Comparison of ENCODE assay signal across 12 cellular contexts in genomic region chr5:31889131-31889561, GRCh38.
DNase-seq lines count a peak whose midpoint lies in the region; ATAC-seq and TF ChIP-seq lines count a peak whose summit lies in the region.
"Had no signal": no experiment of that assay in that cellular context is flagged by ENCODE, and none has a peak within 500 bp of the region (broad histone marks: within the 10 kb centered on the region; RNA-seq: fewer than 3 reads in every experiment).

No MANE protein-coding gene starts in this region.

- H3K4me3 ChIP-seq in HAP-1, result no peak overlapping the region
- H3K4me3 ChIP-seq in osteoblast (ENCODE audit: insufficient read depth, low read length), result no peak overlapping the region
- H3K4me3 ChIP-seq in suprapubic skin, result no peak overlapping the region
- H3K4me3 ChIP-seq: prostate gland had no signal

- no peak for TF ChIP-seq EP300 in suprapubic skin (IDR thresholded peaks at IDR 0.05)

- H3K4me2 ChIP-seq in osteoblast (ENCODE audit: insufficient read depth, low read length), result no peak overlapping the region

- TF ChIP-seq POLR2A in GM18505 (IDR thresholded peaks at IDR 0.05; ENCODE audit: borderline replicate concordance, extremely low read depth, insufficient read depth, insufficient read length) (no peak), suprapubic skin (IDR thresholded peaks at IDR 0.05) (no peak)

- intact Hi-C loops in left ventricle myocardium superior (cut with micrococcal nuclease), result no loop called here

- DNase-seq in HAP-1 (ENCODE audit: low spot score in 2 of 2), result peak; percentile 79 to 93
- DNase-seq in NCI-H69 (lab: John Stamatoyannopoulos, UW), result peak; percentile 7
- no peak for DNase-seq in left ventricle myocardium superior
- peak; percentile 41 for DNase-seq in osteoblast (ENCODE audit: insufficient read length, low spot score, missing footprints)
- no peak for DNase-seq in suprapubic skin (ENCODE audit: low spot score in 2 of 2)
- DNase-seq: activated CD4-positive, CD25-positive, alpha-beta regulatory T cell treated with anti-CD3 and anti-CD28 coated beads, Interleukin-2, amount 50 U/mL, for 72 hours; activated T-cell treated with anti-CD3 and anti-CD28 coated beads, Interleukin-2, amount 50 U/mL, for 4 hours; stimulated activated CD4-positive, alpha-beta T cell treated with anti-CD3 and anti-CD28 coated beads, Interleukin-1b, Interleukin-23, amount 100 ng/mL, for 48 hours had no signal

- in situ Hi-C loops in HAP-1 (cut with MboI; ENCODE audit: low sequenced_read_pairs), result no loop called here

- H4K20me1 ChIP-seq in osteoblast (ENCODE audit: insufficient read depth, low read length), result no peaks in the 10 kb centered on the region

- ATAC-seq in left ventricle myocardium superior, result peak; percentile 26
- ATAC-seq in GM18868 (IDR thresholded peaks at IDR 0.05; ENCODE audit: unreplicated experiment), result no peak
- no peak for ATAC-seq in GM18505 (IDR thresholded peaks at IDR 0.05; ENCODE audit: unreplicated experiment)
- ATAC-seq in GM19452 (IDR thresholded peaks at IDR 0.05; ENCODE audit: unreplicated experiment), result no peak
- ATAC-seq: activated T-cell treated with anti-CD3 and anti-CD28 coated beads, Interleukin-2, amount 50 U/mL, for 4 hours had no signal

- no peaks in the 10 kb centered on the region for H3K36me3 ChIP-seq in HAP-1 (replicated peaks)
- no peaks in the 10 kb centered on the region for H3K36me3 ChIP-seq in osteoblast (ENCODE audit: insufficient read depth, low read length)
- H3K36me3 ChIP-seq in suprapubic skin, result no peaks in the 10 kb centered on the region
- H3K36me3 ChIP-seq: prostate gland had no signal

- TF ChIP-seq CTCF in osteoblast (IDR thresholded peaks at IDR 0.05; ENCODE audit: extremely low read depth, low read depth, low read length) (no peak), suprapubic skin (IDR thresholded peaks at IDR 0.05) (no peak)

- H3K27ac ChIP-seq in osteoblast (ENCODE audit: low read depth, low read length) (no peak overlapping the region), suprapubic skin (no peak overlapping the region)
- H3K27ac ChIP-seq: prostate gland had no signal

- H3K27me3 ChIP-seq in HAP-1 (ENCODE audit: low read depth) (no peaks in the 10 kb centered on the region), osteoblast (ENCODE audit: insufficient read depth, low read length) (peaks cover 21% of the 10 kb centered on the region), suprapubic skin (no peaks in the 10 kb centered on the region)

- no peaks in the 10 kb centered on the region for H3K9me3 ChIP-seq in HAP-1
- no peaks in the 10 kb centered on the region for H3K9me3 ChIP-seq in osteoblast (ENCODE audit: low read depth, low read length)
- no peaks in the 10 kb centered on the region for H3K9me3 ChIP-seq in suprapubic skin
- H3K9me3 ChIP-seq: prostate gland had no signal

- no peaks in the 10 kb centered on the region for H3K79me2 ChIP-seq in osteoblast (ENCODE audit: insufficient read depth, low read length)

- 60% methylated on average over 5 of the region's 5 CpGs for WGBS in suprapubic skin

- peaks cover 28% of the 10 kb centered on the region for H3K4me1 ChIP-seq in HAP-1
- no peaks in the 10 kb centered on the region for H3K4me1 ChIP-seq in osteoblast (ENCODE audit: insufficient read depth, low read length)
- peaks cover 17% of the 10 kb centered on the region for H3K4me1 ChIP-seq in suprapubic skin

- H2AFZ ChIP-seq in osteoblast (ENCODE audit: low read length), result no peak overlapping the region

Comparison
In these comparisons a context has a peak if more than half of its experiments do, and no peak if none do; other contexts are left out.
1. DNase-seq: peak in HAP-1 (2 of 2), NCI-H69 (single experiment) and osteoblast (single experiment); none in left ventricle myocardium superior (single experiment) and suprapubic skin (0 of 2).